Comparison of ENCODE assay signal across 10 cellular contexts in the genomic region with DNA sequence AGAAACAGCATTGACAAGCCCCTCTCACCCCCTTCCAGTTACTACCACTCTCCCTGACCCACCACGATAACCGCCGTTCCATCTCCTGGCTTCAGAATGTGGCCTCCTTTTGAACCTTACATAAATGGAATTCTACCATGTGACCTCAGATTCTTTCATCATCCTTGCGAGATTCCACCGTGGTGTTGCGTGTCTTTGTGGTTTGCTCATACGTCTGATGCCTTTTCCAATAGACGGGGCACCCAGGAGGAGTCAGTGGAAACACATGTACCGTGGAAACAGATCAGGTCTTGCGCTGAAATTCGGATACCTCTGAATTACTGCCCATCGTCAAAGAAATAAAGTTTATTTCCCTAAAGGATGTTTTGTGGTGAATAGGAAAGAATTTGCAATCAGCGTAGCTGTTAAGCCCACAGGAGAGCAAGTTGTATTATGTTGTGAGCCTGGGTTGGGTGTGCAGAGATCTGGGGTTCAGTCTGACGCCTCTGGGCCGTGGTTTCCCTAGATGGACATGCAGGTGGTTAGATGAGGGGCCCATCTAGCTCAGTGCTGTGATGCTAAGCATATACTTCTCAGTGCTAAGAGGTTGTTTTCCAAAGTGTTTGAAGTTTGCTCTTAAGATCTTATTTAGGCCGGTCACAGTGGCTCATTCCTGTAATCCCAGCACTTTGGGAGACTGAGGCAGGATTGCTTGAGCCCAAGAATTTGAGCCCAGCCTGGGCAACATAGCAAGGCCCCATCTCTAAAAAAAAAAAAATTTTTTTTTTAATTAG. TPM values are rescaled to one million over a fixed set of nuclear protein-coding genes. Genes with fewer than 3 reads are reported as not detected.
DNase-seq lines count a peak whose midpoint lies in the region; ATAC-seq, FAIRE-seq and TF ChIP-seq lines count a peak whose summit lies in the region.
"Had no signal": no experiment of that assay in that cellular context is flagged by ENCODE, and none has a peak within 500 bp of the region (broad histone marks: within the 10 kb centered on the region; RNA-seq: fewer than 3 reads in every experiment).

No MANE protein-coding gene starts in this region.

- no peak for ATAC-seq in HG03342 (IDR thresholded peaks at IDR 0.05; ENCODE audit: unreplicated experiment)
- ATAC-seq: stimulated activated naive CD8-positive, alpha-beta T cell treated with anti-CD3 and anti-CD28 coated beads, Interleukin-15, Interleukin-2, amounts not matched to agents 100 U/mL and 50 U/mL, for 24 hours had no signal

- FAIRE-seq in bronchial epithelial cell (lab: Jason Lieb, UNC), result peak; percentile 40

- H3K4me1 ChIP-seq in muscle layer of duodenum (ENCODE audit: control insufficient read depth in 1 of 2, insufficient read depth in 2 of 2, low read length in 2 of 2), result peaks cover 7 to 32% of the 10 kb centered on the region in 2 donors

- no peaks in the 10 kb centered on the region for H3K9me3 ChIP-seq in AG04450 (ENCODE audit: control insufficient read depth, insufficient read depth, low read length)
- H3K9me3 ChIP-seq in muscle layer of duodenum (ENCODE audit: control insufficient read depth in 1 of 2, low read length in 2 of 2), result no peaks in the 10 kb centered on the region

- H3K27ac ChIP-seq in AG04450 (ENCODE audit: low read depth, low read length), result peak overlapping the region; percentile 98
- peak overlapping the region; percentile 33 for H3K27ac ChIP-seq in muscle layer of duodenum (ENCODE audit: low read length)

- no peak overlapping the region for H3K4me3 ChIP-seq in AG04450 (ENCODE audit: low read depth, low read length)
- no peak overlapping the region for H3K4me3 ChIP-seq in bronchial epithelial cell (ENCODE audit: low read depth, low read length)
- H3K4me3 ChIP-seq in muscle layer of duodenum (ENCODE audit: low read depth in 1 of 2, low read length in 2 of 2), result no peak overlapping the region

- DNase-seq in AG04450 (ENCODE audit: low read depth, low spot score) (peak; percentile 93), LoVo (ENCODE audit: low spot score) (peak; percentile 27), bronchial epithelial cell (ENCODE audit: low read depth) (peak; percentile 83), NCI-H524 (lab: John Stamatoyannopoulos, UW) (no peak), hypothalamus (lab: John Stamatoyannopoulos, UW) (no peak), retina (no peak)
- DNase-seq: DND-41; stimulated activated naive CD8-positive, alpha-beta T cell treated with anti-CD3 and anti-CD28 coated beads, Interleukin-15, Interleukin-2, amounts not matched to agents 100 U/mL and 50 U/mL, for 24 hours had no signal

- POLR2A ChIA-PET in AG04450 (lab: Yijun Ruan, JAX), result interaction anchor here (0.7 to 1.2 kb wide), 2 partner anchors 10 to 52 kb away, joined by 3 read pairs; no protein-coding TSS in a partner anchor

- TF ChIP-seq CTCF in AG04450 (IDR thresholded peaks at IDR 0.05; ENCODE audit: low read depth, low read length) (no peak), bronchial epithelial cell (IDR thresholded peaks at IDR 0.05; ENCODE audit: insufficient read depth, low read length, severe bottlenecking) (no peak)

- H3K36me3 ChIP-seq in bronchial epithelial cell (ENCODE audit: control insufficient read depth, insufficient read depth, low read length), result peaks cover 1% of the 10 kb centered on the region
- peaks cover 0 to 4% of the 10 kb centered on the region in 2 donors for H3K36me3 ChIP-seq in muscle layer of duodenum (ENCODE audit: control insufficient read depth in 1 of 2, insufficient read depth in 2 of 2, low read length in 2 of 2)

- CTCF ChIA-PET in AG04450 (lab: Charles Lee), result interaction anchor here (0.7 kb wide), 1 partner anchor 12 kb away, joined by 3 read pairs; no protein-coding TSS in a partner anchor

- H3K27me3 ChIP-seq in AG04450 (ENCODE audit: control insufficient read depth, insufficient read depth, low read length), result no peaks in the 10 kb centered on the region
- H3K27me3 ChIP-seq in bronchial epithelial cell (ENCODE audit: control insufficient read depth, insufficient read depth, low read length), result no peaks in the 10 kb centered on the region
- H3K27me3 ChIP-seq in muscle layer of duodenum (ENCODE audit: low read depth, low read length), result no peaks in the 10 kb centered on the region

RNA-seq across cellular contexts. Expression of gene GTF2IRD1, which starts 29.1 kb away (rescaled TPM):
- polyA plus RNA-seq in AG04450 (2011; rRNA removed), result 23.5 and 27.3 TPM in 2 replicates
- polyA minus RNA-seq in AG04450 (2011; rRNA and poly(A)+ RNA removed), result 28.1 and 37.7 TPM in 2 replicates
- 18.2 and 23.7 TPM in 2 replicates for total RNA-seq in bronchial epithelial cell

Comparison
In these comparisons a context has a peak if more than half of its experiments do, and no peak if none do; other contexts are left out.
1. DNase-seq: peak in AG04450 (single experiment), LoVo (single experiment) and bronchial epithelial cell (single experiment); none in NCI-H524 (0 of 2), hypothalamus (0 of 51) and retina (single experiment).